In genomic region chr14:97446087-97446486, GRCh38 we compare ENCODE assay signal across 1 cellular context.
TF ChIP-seq lines count a peak whose summit lies in the region.

No MANE protein-coding gene starts in this region.

TF ChIP-seq in GM12878, 131 proteins besides CTCF, POLR2A, EP300 and RAD21 (continued from another document):
- TF ChIP-seq CUX1 (IDR thresholded peaks at IDR 0.05; ENCODE audit: insufficient replicate concordance, low read depth, low read length), result no peak
